In the genomic region with DNA sequence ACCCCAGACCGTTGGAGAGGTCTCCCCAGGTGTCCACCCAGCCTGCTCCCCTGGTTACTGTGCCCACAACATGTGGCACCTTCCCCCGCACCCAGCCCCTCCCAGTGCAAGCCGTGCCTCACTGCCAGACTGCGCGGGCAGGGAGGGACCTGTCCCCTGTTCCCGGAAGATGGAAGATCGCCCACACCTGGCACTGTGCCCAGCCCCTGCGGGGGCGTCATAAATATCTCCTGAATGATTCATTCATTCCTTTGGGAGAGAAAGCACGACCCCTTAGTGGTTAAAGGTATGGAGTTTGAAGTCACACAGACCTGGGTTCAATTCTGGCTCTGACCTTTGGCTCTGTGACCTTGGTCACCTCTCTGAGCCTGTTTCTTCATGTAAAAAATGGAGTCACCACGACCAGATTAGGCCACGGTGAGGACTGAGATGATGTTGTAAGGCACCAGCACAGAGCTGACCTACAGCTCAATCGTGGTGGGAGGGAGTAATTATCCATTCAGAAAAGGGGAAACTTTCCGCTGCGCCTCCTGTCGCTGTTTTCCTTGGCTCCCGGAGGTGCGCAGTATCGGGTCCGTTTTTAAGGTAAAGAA, we compare ENCODE assay signal across 9 cellular contexts. TPM values are rescaled to one million over a fixed set of nuclear protein-coding genes. Genes with fewer than 3 reads are reported as not detected.
DNase-seq lines count a peak whose midpoint lies in the region; ATAC-seq and TF ChIP-seq lines count a peak whose summit lies in the region.
"Had no signal": no experiment of that assay in that cellular context is flagged by ENCODE, and none has a peak within 500 bp of the region (broad histone marks: within the 10 kb centered on the region; RNA-seq: fewer than 3 reads in every experiment).

No MANE protein-coding gene starts in this region.

- H3K9ac ChIP-seq in neural progenitor cell: no peak overlapping the region

- H3K27me3 Mint-ChIP-seq in Calu3 (ENCODE audit: unreplicated experiment): peaks cover 13% of the 10 kb centered on the region
- H3K27me3 Mint-ChIP-seq in effector memory CD8-positive, alpha-beta T cell: peaks cover 17 to 31% of the 10 kb centered on the region in 2 donors
- H3K27me3 Mint-ChIP-seq in neural progenitor cell (ENCODE audit: insufficient read depth, low read depth): peaks cover 42% of the 10 kb centered on the region

- H3K4me3 Mint-ChIP-seq in Calu3 (ENCODE audit: low read depth, unreplicated experiment) (peak overlapping the region; percentile 75), neural progenitor cell (peak overlapping the region; percentile 85)
- peak overlapping the region; percentile 48 to 64 for H3K4me3 Mint-ChIP-seq in effector memory CD8-positive, alpha-beta T cell

- peaks cover 13% of the 10 kb centered on the region for H4K20me1 ChIP-seq in neural progenitor cell (ENCODE audit: low read depth)

- H3K36me3 ChIP-seq in neural progenitor cell: no peaks in the 10 kb centered on the region

- peak overlapping the region; percentile 90 for H2AFZ ChIP-seq in neural progenitor cell (replicated peaks)

- H3K9me3 Mint-ChIP-seq in Calu3 (ENCODE audit: low read depth, unreplicated experiment) (no peaks in the 10 kb centered on the region), neural progenitor cell (no peaks in the 10 kb centered on the region)
- H3K9me3 Mint-ChIP-seq in effector memory CD8-positive, alpha-beta T cell: no peaks in the 10 kb centered on the region

- H3K4me1 ChIP-seq in neural progenitor cell: peaks cover 9% of the 10 kb centered on the region

- no TSS peak for BruUV-seq in Calu3 (replicated peaks; lab: Mats Ljungman, UMichigan)

- H3K4me1 Mint-ChIP-seq in Calu3 (ENCODE audit: low read depth, unreplicated experiment) (peaks cover 28% of the 10 kb centered on the region), neural progenitor cell (peaks cover 5% of the 10 kb centered on the region)
- H3K4me1 Mint-ChIP-seq in effector memory CD8-positive, alpha-beta T cell (ENCODE audit: low read depth in 2 of 2): peaks cover 25 to 31% of the 10 kb centered on the region in 2 donors

- intact Hi-C loops in Calu3 (cut with micrococcal nuclease; ENCODE audit: unreplicated experiment): no loop called here

- peaks cover 6% of the 10 kb centered on the region for H3F3A ChIP-seq in neural progenitor cell (ENCODE audit: low read depth)

- ATAC-seq in effector memory CD8-positive, alpha-beta T cell (replicated peaks): no peak
- ATAC-seq in GM21528 (IDR thresholded peaks at IDR 0.05; ENCODE audit: low FRiP score, unreplicated experiment): no peak
- no peak for ATAC-seq in GM19455 (IDR thresholded peaks at IDR 0.05; ENCODE audit: unreplicated experiment)
- no peak for ATAC-seq in HG03025 (IDR thresholded peaks at IDR 0.05; ENCODE audit: low FRiP score, unreplicated experiment)
- ATAC-seq in GM21447 (IDR thresholded peaks at IDR 0.05; ENCODE audit: unreplicated experiment): no peak

- H3K4me2 ChIP-seq in neural progenitor cell: peak overlapping the region; percentile 83

- no peaks in the 10 kb centered on the region for H3K9me3 ChIP-seq in neural progenitor cell (ENCODE audit: low read depth)

- TF ChIP-seq CTCF in Calu3 (IDR thresholded peaks at IDR 0.05; ENCODE audit: unreplicated experiment): no peak
- TF ChIP-seq CTCF in neural progenitor cell (IDR thresholded peaks at IDR 0.05): no peak

- H3K27me3 ChIP-seq in neural progenitor cell: peaks cover 50% of the 10 kb centered on the region

- H3K27ac Mint-ChIP-seq in Calu3 (ENCODE audit: unreplicated experiment) (peak overlapping the region; percentile 47), neural progenitor cell (no peak overlapping the region)
- peak overlapping the region in 1 of 2 donors; percentile 32 for H3K27ac Mint-ChIP-seq in effector memory CD8-positive, alpha-beta T cell

- H3K79me2 ChIP-seq in neural progenitor cell (ENCODE audit: low read depth): no peaks in the 10 kb centered on the region

- H3K36me3 Mint-ChIP-seq in Calu3 (ENCODE audit: insufficient read depth, unreplicated experiment) (peaks cover 15% of the 10 kb centered on the region), neural progenitor cell (no peaks in the 10 kb centered on the region)
- peaks cover 11% of the 10 kb centered on the region for H3K36me3 Mint-ChIP-seq in effector memory CD8-positive, alpha-beta T cell (ENCODE audit: insufficient read depth)

- CTCF ChIA-PET in Calu3 (lab: Charles Lee): interaction anchor here (0.7 to 1.4 kb wide), 3 partner anchors 10 to 180 kb away, joined by 4 to 5 read pairs (median 5); no protein-coding TSS in a partner anchor

- DNase-seq in Calu3: peak; percentile 87
- peak; percentile 63 for DNase-seq in NCI-H2171 treated with DMSO at 0.1 percent for 48 hours (lab: John Stamatoyannopoulos, UW)
- DNase-seq in effector memory CD8-positive, alpha-beta T cell: no peak
- no peak for DNase-seq in neural progenitor cell (ENCODE audit: low spot score)

- peak overlapping the region; percentile 51 for H3K4me3 ChIP-seq in neural progenitor cell

- H3K27ac ChIP-seq in neural progenitor cell: no peak overlapping the region
- H3K27ac ChIP-seq: epithelial cell of prostate had no signal

RNA-seq across cellular contexts. Expression of a gene that starts 0.5 kb away (rescaled TPM):
- total RNA-seq in Calu3 (2022) (6.2 and 6.4 TPM in 2 replicates), neural progenitor cell (ENCODE audit: low replicate concordance) (0.50 and 0.67 TPM in 2 replicates)

RNA-seq across cellular contexts. Expression of a gene that starts 34.2 kb away (rescaled TPM):
- total RNA-seq in Calu3 (2022) (24.1 and 24.7 TPM in 2 replicates), neural progenitor cell (ENCODE audit: low replicate concordance) (6.6 and 10.0 TPM in 2 replicates)

RNA-seq across cellular contexts. Expression of a gene that starts 47.3 kb away (rescaled TPM):
- not detected in 2 replicates for total RNA-seq in Calu3 (2022)
- not detected in 2 replicates for total RNA-seq in neural progenitor cell (ENCODE audit: low replicate concordance)

Comparison
In these comparisons a context has a peak if more than half of its experiments do, and no peak if none do; other contexts are left out.
1. DNase-seq: peak in Calu3 (single experiment) and NCI-H2171 treated with DMSO at 0.1 percent for 48 hours (single experiment); none in effector memory CD8-positive, alpha-beta T cell (0 of 3) and neural progenitor cell (single experiment).
2. Peak in every context shown above with its lines, with median percentiles within 50 percentile points of each other: H3K4me3 Mint-ChIP-seq.